Comparison of ENCODE assay signal across 9 cellular contexts in the genomic region with DNA sequence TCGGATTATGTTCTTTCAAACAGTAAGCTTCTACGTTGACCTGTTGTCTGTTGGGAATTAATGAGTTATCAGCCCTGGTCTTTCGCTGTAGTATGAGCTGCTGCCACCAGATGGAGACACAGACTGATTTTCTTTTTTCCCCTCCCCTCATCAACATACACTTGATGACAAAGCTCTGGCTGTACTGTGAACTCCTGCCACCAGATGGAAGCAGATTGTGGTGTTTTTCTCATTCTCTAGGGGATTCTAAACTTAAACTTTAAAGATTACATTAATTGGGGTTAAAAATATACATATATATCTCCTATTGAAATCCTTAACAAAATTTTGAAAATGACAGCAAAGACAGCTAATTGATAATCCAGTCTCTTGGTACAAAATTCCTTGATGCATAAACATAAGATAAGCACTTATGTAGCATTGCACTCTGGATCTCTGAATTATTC. TPM values are rescaled to one million over a fixed set of nuclear protein-coding genes. Genes with fewer than 3 reads are reported as not detected.
DNase-seq lines count a peak whose midpoint lies in the region; ATAC-seq and TF ChIP-seq lines count a peak whose summit lies in the region.
"Had no signal": no experiment of that assay in that cellular context is flagged by ENCODE, and none has a peak within 500 bp of the region (broad histone marks: within the 10 kb centered on the region; RNA-seq: fewer than 3 reads in every experiment).

No MANE protein-coding gene starts in this region.

- H3K36me3 ChIP-seq in adrenal gland (replicated peaks in 1 of 2) = peaks cover 0 to 7% of the 10 kb centered on the region in 2 donors

- intact Hi-C loops in adrenal gland (cut with DNase I) (loop anchor here in 1 of 2 donors (10.0 kb wide), 1 partner anchor 199 kb away; no protein-coding TSS in a partner anchor), left ventricle myocardium superior (cut with micrococcal nuclease) (no loop called here), sciatic nerve (cut with DNase I) (no loop called here)

- H3K9me3 ChIP-seq in adrenal gland (replicated peaks in 1 of 3) = no peaks in the 10 kb centered on the region
- H3K9me3 ChIP-seq: BLaER1 treated with 17β-estradiol and CSF1 and Interleukin-3, amounts not matched to agents 10 nM and 100 nM had no signal

- ATAC-seq in HG02870 (IDR thresholded peaks at IDR 0.05; ENCODE audit: unreplicated experiment) (peak; percentile 85), left ventricle myocardium superior (peak; percentile 84), sciatic nerve (peak; percentile 89)

- no peak overlapping the region for H3K4me3 ChIP-seq in adrenal gland
- H3K4me3 ChIP-seq: BLaER1 treated with 17β-estradiol and CSF1 and Interleukin-3, amounts not matched to agents 10 nM and 100 nM had no signal

- DNase-seq in SIG-M5 treated with dmso at 0.1 percent for 504 hours (lab: John Stamatoyannopoulos, UW; ENCODE audit: unreplicated experiment) = peak; percentile 79
- DNase-seq in SIG-M5 (lab: John Stamatoyannopoulos, UW) = no peak
- peak; percentile 3 for DNase-seq in NCI-H1436 treated with DMSO at 0.1 percent for 48 hours (lab: John Stamatoyannopoulos, UW)
- peak; percentile 15 to 74 (median 27) for DNase-seq in T-helper 1 cell
- DNase-seq in adrenal gland = peak; percentile 63 to 90 (median 67)
- DNase-seq in left ventricle myocardium superior = peak; percentile 45
- DNase-seq in sciatic nerve (ENCODE audit: low spot score) = peak; percentile 80

- peak; percentile 89 to 99 (median 94) for TF ChIP-seq CTCF in adrenal gland (IDR thresholded peaks at IDR 0.05)

- H3K4me1 ChIP-seq in adrenal gland (replicated peaks in 1 of 2) = no peaks in the 10 kb centered on the region

- 6 to 15% (median 11%) methylated on average over 3 of the region's 3 CpGs for WGBS in adrenal gland, 4 donors

- H3K27me3 ChIP-seq in adrenal gland = no peaks in the 10 kb centered on the region
- H3K27me3 ChIP-seq: BLaER1 treated with 17β-estradiol and CSF1 and Interleukin-3, amounts not matched to agents 10 nM and 100 nM had no signal

- no peak overlapping the region for H3K27ac ChIP-seq in adrenal gland

- TF ChIP-seq POLR2A in adrenal gland (IDR thresholded peaks at IDR 0.05) = no peak

RNA-seq across cellular contexts. Expression of gene SMS, which starts 44.8 kb away (rescaled TPM):
- 100 to 1,000 TPM in 5 of 8 donors, 10 to 100 TPM in 3; 68.3 to 265 (median 131) TPM for total RNA-seq in adrenal gland
- polyA plus RNA-seq in adrenal gland = 100 to 1,000 TPM in 1 of 3 donors, 10 to 100 TPM in 2; 78.6 to 138 (median 99.5) TPM
- 56.3 TPM for total RNA-seq in left ventricle myocardium superior
- total RNA-seq in sciatic nerve = 40.0 TPM

RNA-seq across cellular contexts. Expression of gene PHEX, which starts 46.8 kb away (rescaled TPM):
- total RNA-seq in adrenal gland (under 1 TPM in 7 of 8 donors, not detected in 1; 0.07 to 0.28 (median 0.10) TPM), left ventricle myocardium superior (0.10 TPM), sciatic nerve (0.09 TPM)
- under 1 TPM; 0.07 to 0.18 (median 0.08) TPM for polyA plus RNA-seq in adrenal gland
